In the genomic region with DNA sequence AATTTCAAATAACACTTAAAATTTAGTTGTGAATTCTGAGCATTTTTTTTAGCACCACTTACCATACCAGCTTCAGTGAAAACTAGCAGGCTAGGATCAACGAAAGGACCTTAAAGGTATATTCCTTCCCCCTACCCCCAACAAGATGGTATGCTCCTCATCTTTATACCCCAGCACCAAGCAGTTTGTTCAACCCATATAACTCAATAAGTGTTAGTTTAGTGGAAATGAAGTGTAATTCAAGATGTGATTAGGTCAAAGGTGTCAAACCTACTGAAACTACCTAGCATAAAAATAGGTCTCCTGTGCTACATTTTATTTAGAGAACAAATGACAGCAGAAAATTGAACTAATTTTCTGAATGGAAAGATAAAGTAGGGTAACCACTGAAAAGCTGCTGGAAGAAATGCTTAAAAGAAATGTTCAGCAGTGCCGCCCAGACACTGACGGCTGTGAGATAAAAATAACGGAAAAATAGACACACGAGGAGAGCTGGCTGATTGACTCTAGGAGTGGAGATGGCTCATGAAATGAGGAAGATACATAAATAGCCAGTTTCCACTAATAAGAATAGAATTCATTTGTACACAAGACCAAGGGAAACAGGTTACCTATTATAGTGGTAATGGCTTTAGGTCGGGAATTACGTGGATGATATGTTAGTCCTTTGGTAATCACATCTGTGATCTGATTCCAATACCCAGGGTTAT, we compare ENCODE assay signal across 17 cellular contexts.
DNase-seq lines count a peak whose midpoint lies in the region; ATAC-seq, FAIRE-seq and TF ChIP-seq lines count a peak whose summit lies in the region.
"Had no signal": no experiment of that assay in that cellular context is flagged by ENCODE, and none has a peak within 500 bp of the region (broad histone marks: within the 10 kb centered on the region; RNA-seq: fewer than 3 reads in every experiment).

No MANE protein-coding gene starts in this region.

- no peak overlapping the region; the same call in 1 of the 2 replicates for H3K9ac ChIP-seq in GM12878 (ENCODE audit: control insufficient read depth, insufficient read depth, low read length)

- H2AFZ ChIP-seq in GM12878 (ENCODE audit: control insufficient read depth, low read depth, low read length) = peak overlapping the region; percentile 67

- DNase-seq in GM12878 (ENCODE audit: low read depth, low spot score) (no peak), putamen (ENCODE audit: low spot score) (no peak), NCI-H187 treated with DMSO at 0.1 percent for 48 hours (lab: John Stamatoyannopoulos, UW) (no peak)
- no peak for DNase-seq in activated T-cell treated with anti-CD3 and anti-CD28 coated beads, Interleukin-2, amount 50 U/mL, for 1 hour
- DNase-seq: activated T-cell treated with anti-CD3 and anti-CD28 coated beads, Interleukin-2, amount 50 U/mL, for 24 hours; amniotic stem cell; DMS 273 treated with DMSO at 0.1 percent for 48 hours; heart right ventricle; kidney glomerular epithelial cell; NCI-H345 had no signal

- intact Hi-C loops in GM12878 (cut with micrococcal nuclease; ENCODE audit: unreplicated experiment) = no loop called here

- CTCF ChIA-PET in GM12878 (lab: Yijun Ruan, JAX) = interaction anchor here (0.7 to 1.7 kb wide), 6 partner anchors 10 to 25 kb away, joined by 3 to 8 read pairs (median 6); no protein-coding TSS in a partner anchor

- H3K36me3 ChIP-seq in DOHH2 (ENCODE audit: control insufficient read depth, low read length) = no peaks in the 10 kb centered on the region
- no peaks in the 10 kb centered on the region for H3K36me3 ChIP-seq in GM12878 (ENCODE audit: control insufficient read depth in 2 of 2, insufficient read depth in 2 of 2, low read length in 1 of 2)
- H3K36me3 ChIP-seq: heart right ventricle had no signal

- 47% methylated on average over 7 of the region's 7 CpGs for WGBS in GM12878 (ENCODE audit: insufficient coverage, insufficient replicate concordance, low lambda C conversion rate, missing lambda C conversion rate)

- no peak for TF ChIP-seq RAD21 in GM12878 (IDR thresholded peaks at IDR 0.05; ENCODE audit: insufficient read depth, low read depth, low read length)

- H3K27me3 ChIP-seq in DOHH2 (ENCODE audit: control insufficient read depth, low read length) (no peaks in the 10 kb centered on the region), GM12878 (replicated peaks in 1 of 2; ENCODE audit: control insufficient read depth in 2 of 2, insufficient read depth in 2 of 2, low read length in 1 of 2) (no peaks in the 10 kb centered on the region)
- H3K27me3 ChIP-seq: heart right ventricle had no signal

- peak overlapping the region; percentile 26; the same call in 1 of the 2 replicates for H3K4me2 ChIP-seq in DOHH2 (ENCODE audit: low read length)
- peak overlapping the region; percentile 60 for H3K4me2 ChIP-seq in GM12878 (ENCODE audit: control insufficient read depth, insufficient read depth)

- H3K9me3 ChIP-seq in DOHH2 (ENCODE audit: control insufficient read depth, insufficient read depth, low read length) (no peaks in the 10 kb centered on the region), GM12878 (replicated peaks; ENCODE audit: control insufficient read depth, insufficient read depth, low read length) (peaks cover 3% of the 10 kb centered on the region; the same call in 1 of the 3 replicates)
- H3K9me3 ChIP-seq: heart right ventricle had no signal

- TF ChIP-seq EP300 in GM12878 (IDR thresholded peaks at IDR 0.05; ENCODE audit: borderline replicate concordance in 1 of 2, control insufficient read depth in 1 of 2, low read depth in 2 of 2, low read length in 2 of 2) = peak; percentile 19 to 62; a peak in 2 of 4 replicates

- no peaks in the 10 kb centered on the region for H3K79me2 ChIP-seq in DOHH2 (ENCODE audit: control insufficient read depth, low read length)
- no peaks in the 10 kb centered on the region for H3K79me2 ChIP-seq in GM12878 (ENCODE audit: control insufficient read depth, insufficient read depth, low read length)

- POLR2A ChIA-PET in GM12878 (lab: Charles Lee) = interaction anchor here (1.6 to 2.9 kb wide), 3 partner anchors 10 to 21 kb away, joined by 9 to 17 read pairs (median 9); no protein-coding TSS in a partner anchor

- RAD21 ChIA-PET in GM12878 (lab: Charles Lee; ENCODE audit: unreplicated experiment) = interaction anchor here (0.6 to 3.2 kb wide), 9 partner anchors 10 to 104 kb away, joined by 3 to 24 read pairs (median 4); no protein-coding TSS in a partner anchor

- FAIRE-seq in GM12878 (lab: Jason Lieb, UNC) = no peak
- FAIRE-seq: HepG2 had no signal

- BruUV-seq in GM12878 (replicated peaks; lab: Mats Ljungman, UMichigan) = no TSS peak

- H3K4me3 ChIP-seq in DOHH2 (ENCODE audit: low read length) (no peak overlapping the region), GM12878 (no peak overlapping the region)
- H3K4me3 ChIP-seq: heart right ventricle had no signal

- H3K4me1 ChIP-seq in DOHH2 (ENCODE audit: control insufficient read depth, low read length) = peaks cover 31% of the 10 kb centered on the region
- peaks cover 36% of the 10 kb centered on the region for H3K4me1 ChIP-seq in GM12878 (ENCODE audit: control insufficient read depth, insufficient read depth, low read length)

- in situ Hi-C loops in GM12878 (cut with MboI) = no loop called here

- H3K9me2 ChIP-seq in DOHH2 (replicated peaks; ENCODE audit: control insufficient read depth, low read length) = no peaks in the 10 kb centered on the region

- SMC1A ChIA-PET in GM12878 (lab: Charles Lee; ENCODE audit: uncharacterized antibody, unreplicated experiment) = interaction anchor here (0.6 to 8.0 kb wide), 6 partner anchors 11 to 45 kb away, joined by 3 to 86 read pairs (median 21); no protein-coding TSS in a partner anchor

- H4K20me1 ChIP-seq in DOHH2 (ENCODE audit: control insufficient read depth, insufficient read depth, low read depth, low read length) = no peaks in the 10 kb centered on the region
- no peaks in the 10 kb centered on the region for H4K20me1 ChIP-seq in GM12878 (ENCODE audit: control insufficient read depth, insufficient read depth)

- H3K27ac ChIP-seq in DOHH2 (ENCODE audit: low read depth, low read length) (peak overlapping the region; percentile 47), GM12878 (ENCODE audit: control insufficient read depth, insufficient read depth) (peak overlapping the region; percentile 50)
- H3K27ac ChIP-seq: epithelial cell of prostate, heart right ventricle had no signal

- TF ChIP-seq POLR2A in GM12878 (IDR thresholded peaks at IDR 0.05; ENCODE audit: low read depth, low read length) = no peak

- ATAC-seq in GM19372 (IDR thresholded peaks at IDR 0.05; ENCODE audit: low read depth, unreplicated experiment) (peak; percentile 45), HG03432 (IDR thresholded peaks at IDR 0.05; ENCODE audit: unreplicated experiment) (peak; percentile 33), GM12878 (peak; percentile 65), GM18873 (IDR thresholded peaks at IDR 0.05; ENCODE audit: low FRiP score, unreplicated experiment) (no peak)
- ATAC-seq: HCT116, heart right ventricle, HepG2 had no signal

- TF ChIP-seq CTCF in DOHH2 (IDR thresholded peaks at IDR 0.05; ENCODE audit: low read depth, low read length, poor library complexity, severe bottlenecking) (no peak), GM12878 (IDR thresholded peaks at IDR 0.05 in 2 of 3, conservative IDR thresholded peaks at IDR 0.05 in 1 of 3; ENCODE audit: control insufficient read depth in 2 of 3, extremely low read depth in 1 of 3, insufficient read depth in 1 of 3, low read depth in 3 of 3, low read length in 3 of 3) (no peak)

- H3F3A ChIP-seq in DOHH2 (ENCODE audit: control insufficient read depth, insufficient read depth) = no peaks in the 10 kb centered on the region

TF ChIP-seq in GM12878, 131 proteins besides CTCF, POLR2A, EP300 and RAD21 (continues in another document):
- TF ChIP-seq, protein P1, sequence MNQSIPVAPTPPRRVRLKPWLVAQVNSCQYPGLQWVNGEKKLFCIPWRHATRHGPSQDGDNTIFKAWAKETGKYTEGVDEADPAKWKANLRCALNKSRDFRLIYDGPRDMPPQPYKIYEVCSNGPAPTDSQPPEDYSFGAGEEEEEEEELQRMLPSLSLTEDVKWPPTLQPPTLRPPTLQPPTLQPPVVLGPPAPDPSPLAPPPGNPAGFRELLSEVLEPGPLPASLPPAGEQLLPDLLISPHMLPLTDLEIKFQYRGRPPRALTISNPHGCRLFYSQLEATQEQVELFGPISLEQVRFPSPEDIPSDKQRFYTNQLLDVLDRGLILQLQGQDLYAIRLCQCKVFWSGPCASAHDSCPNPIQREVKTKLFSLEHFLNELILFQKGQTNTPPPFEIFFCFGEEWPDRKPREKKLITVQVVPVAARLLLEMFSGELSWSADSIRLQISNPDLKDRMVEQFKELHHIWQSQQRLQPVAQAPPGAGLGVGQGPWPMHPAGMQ (IDR thresholded peaks at IDR 0.05; ENCODE audit: borderline replicate concordance) = no peak
- no peak for TF ChIP-seq NRF1 (conservative IDR thresholded peaks at IDR 0.05; ENCODE audit: low read depth, low read length)
- TF ChIP-seq, protein P2, sequence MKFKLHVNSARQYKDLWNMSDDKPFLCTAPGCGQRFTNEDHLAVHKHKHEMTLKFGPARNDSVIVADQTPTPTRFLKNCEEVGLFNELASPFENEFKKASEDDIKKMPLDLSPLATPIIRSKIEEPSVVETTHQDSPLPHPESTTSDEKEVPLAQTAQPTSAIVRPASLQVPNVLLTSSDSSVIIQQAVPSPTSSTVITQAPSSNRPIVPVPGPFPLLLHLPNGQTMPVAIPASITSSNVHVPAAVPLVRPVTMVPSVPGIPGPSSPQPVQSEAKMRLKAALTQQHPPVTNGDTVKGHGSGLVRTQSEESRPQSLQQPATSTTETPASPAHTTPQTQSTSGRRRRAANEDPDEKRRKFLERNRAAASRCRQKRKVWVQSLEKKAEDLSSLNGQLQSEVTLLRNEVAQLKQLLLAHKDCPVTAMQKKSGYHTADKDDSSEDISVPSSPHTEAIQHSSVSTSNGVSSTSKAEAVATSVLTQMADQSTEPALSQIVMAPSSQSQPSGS (IDR thresholded peaks at IDR 0.05; ENCODE audit: low read length) = peak; percentile 12; the same call in 1 of the 2 replicates
- no peak for TF ChIP-seq HCFC1 (IDR thresholded peaks at IDR 0.05; ENCODE audit: low read length)
- no peak for TF ChIP-seq TCF3 (IDR thresholded peaks at IDR 0.05; ENCODE audit: borderline replicate concordance, insufficient read depth, low read depth, low read length)
- no peak for TF ChIP-seq POLR2AphosphoS5 (IDR thresholded peaks at IDR 0.05; ENCODE audit: low read length)
- 0 out of 2 replicates have a peak, but pooled peaks have one; percentile 53 for TF ChIP-seq JUND (IDR thresholded peaks at IDR 0.05; ENCODE audit: low read depth, low read length)
- no peak for TF ChIP-seq IRF4 (IDR thresholded peaks at IDR 0.05; ENCODE audit: low read depth, low read length)
- no peak for TF ChIP-seq CREM (IDR thresholded peaks at IDR 0.05; ENCODE audit: low read depth)
- peak; percentile 9; the same call in 1 of the 2 replicates for TF ChIP-seq NR2C1 (IDR thresholded peaks at IDR 0.05)
- TF ChIP-seq GATAD2B (conservative IDR thresholded peaks at IDR 0.05; ENCODE audit: low read depth) = peak; percentile 60; the same call in 1 of the 2 replicates
- TF ChIP-seq MEF2B (IDR thresholded peaks at IDR 0.05; ENCODE audit: partially characterized antibody, poor library complexity, severe bottlenecking) = peak; percentile 89
- 0 out of 2 replicates have a peak, but pooled peaks have one; percentile 40 for TF ChIP-seq ZNF217 (IDR thresholded peaks at IDR 0.05)
